Comparison of ENCODE assay signal across 10 cellular contexts in the genomic region with DNA sequence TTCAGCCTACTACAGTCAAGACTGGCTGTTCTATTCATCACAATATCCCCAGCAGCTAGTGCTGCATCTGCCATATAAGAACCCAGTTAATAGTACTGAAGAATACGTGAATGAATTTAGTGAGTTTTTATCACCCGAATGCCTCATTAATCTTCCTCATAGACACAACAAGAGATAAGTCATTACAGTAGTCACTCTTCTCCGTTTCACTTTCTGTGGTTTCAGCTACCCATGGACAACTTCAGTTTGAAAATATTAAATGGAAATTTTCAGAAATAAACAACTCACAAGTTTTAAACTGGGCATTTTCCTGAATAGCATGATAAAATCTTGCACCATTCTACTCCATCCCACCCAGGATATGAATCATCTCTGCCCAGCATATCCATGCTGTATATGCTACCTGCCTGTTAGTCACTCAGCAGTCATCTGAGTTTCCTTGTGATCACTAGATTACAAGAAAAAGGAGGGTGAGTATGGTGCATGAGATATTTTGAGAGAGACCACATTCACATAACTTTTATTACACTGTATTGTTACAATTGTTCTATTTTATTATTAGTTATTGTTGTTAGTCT.
DNase-seq lines count a peak whose midpoint lies in the region; ATAC-seq lines count a peak whose summit lies in the region.
"Had no signal": no experiment of that assay in that cellular context is flagged by ENCODE, and none has a peak within 500 bp of the region (broad histone marks: within the 10 kb centered on the region; RNA-seq: fewer than 3 reads in every experiment).

No MANE protein-coding gene starts in this region.

- DNase-seq in SW480 (ENCODE audit: low spot score), result peak; percentile 17
- DNase-seq in non-pigmented ciliary epithelial cell (ENCODE audit: low read depth), result peak; percentile 20
- DNase-seq in T-helper 2 cell, result no peak
- no peak for DNase-seq in ureter (ENCODE audit: low spot score)
- DNase-seq: activated gamma-delta T cell treated with Interleukin-2 at 50 U/mL for 16 hours had no signal

- ATAC-seq in GM18868 (IDR thresholded peaks at IDR 0.05; ENCODE audit: unreplicated experiment), result peak; percentile 76
- ATAC-seq in HG03064 (IDR thresholded peaks at IDR 0.05; ENCODE audit: low read depth, unreplicated experiment), result peak; percentile 81
- ATAC-seq in HG02981 (IDR thresholded peaks at IDR 0.05; ENCODE audit: unreplicated experiment), result no peak
- no peak for ATAC-seq in GM19324 (IDR thresholded peaks at IDR 0.05; ENCODE audit: low FRiP score, unreplicated experiment)
- ATAC-seq: natural killer cell treated with Interleukin-12 subunit alpha and Interleukin-12 subunit beta and Interleukin-15 and Interleukin-18, amount 100 ng/mL, for 72 hours had no signal

Comparison
In these comparisons a context has a peak if more than half of its experiments do, and no peak if none do; other contexts are left out.
1. ATAC-seq: peak in GM18868 (single experiment) and HG03064 (single experiment); none in HG02981 (single experiment) and GM19324 (single experiment).
2. DNase-seq: peak in SW480 (single experiment) and non-pigmented ciliary epithelial cell (single experiment); none in T-helper 2 cell (0 of 5) and ureter (single experiment).